ENCODE assay signal across 26 cellular contexts in the genomic region with DNA sequence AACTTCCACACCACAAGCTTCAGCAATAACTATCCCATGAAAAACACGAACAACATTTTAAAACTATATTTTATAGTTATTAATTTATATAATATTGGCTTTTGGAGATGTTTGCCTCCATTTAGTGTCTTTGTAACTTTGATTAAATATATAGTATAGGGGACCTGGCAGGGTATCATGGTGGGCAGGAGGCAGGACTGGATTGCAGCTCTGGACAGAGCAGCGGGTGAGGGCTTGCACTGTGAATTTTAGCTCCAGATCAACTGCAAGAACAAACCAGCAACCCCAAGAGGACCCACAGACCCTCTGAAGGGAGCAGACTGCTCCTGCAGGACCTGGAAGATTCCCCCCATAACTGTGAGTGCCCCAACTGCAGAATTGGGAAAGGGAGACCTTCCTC.
"Had no signal": no experiment of that assay in that cellular context is flagged by ENCODE, and none has a peak within 500 bp of the region (broad histone marks: within the 10 kb centered on the region; RNA-seq: fewer than 3 reads in every experiment).

No MANE protein-coding gene starts in this region.

- H3K27me3 ChIP-seq: MG63, SJSA1 had no signal

- H3K27ac ChIP-seq: HL-60, SJSA1, SK-N-MC had no signal

- FAIRE-seq: HTR-8/SVneo, RCC 7860 had no signal

- H3K4me3 ChIP-seq: MG63, SJSA1, SK-N-MC had no signal

- H3K4me1 ChIP-seq: SJSA1 had no signal

- H3K36me3 ChIP-seq: MG63, SJSA1 had no signal

- H3K9me3 ChIP-seq: SJSA1 had no signal

- DNase-seq: IMR-90, Karpas-422, KG1, MG63, NCI-H1092, NCI-H1105 treated with DMSO at 0.1 percent for 48 hours, NCI-H1417 treated with DMSO at 0.1 percent for 48 hours, NCI-H146, NCI-H1694 treated with DMSO at 0.1 percent for 48 hours, NCI-H2029, NCI-H2081 treated with DMSO at 0.1 percent for 48 hours, NCI-H2171, NCI-H226, NCI-H446, NCI-H510A, NCI-H524 treated with DMSO at 0.1 percent for 48 hours, NCI-H69, NCI-H774, Right ventricle myocardium superior, RPMI8226, SIG-M5 had no signal
